Comparison of ENCODE assay signal across 15 cellular contexts in the genomic region with DNA sequence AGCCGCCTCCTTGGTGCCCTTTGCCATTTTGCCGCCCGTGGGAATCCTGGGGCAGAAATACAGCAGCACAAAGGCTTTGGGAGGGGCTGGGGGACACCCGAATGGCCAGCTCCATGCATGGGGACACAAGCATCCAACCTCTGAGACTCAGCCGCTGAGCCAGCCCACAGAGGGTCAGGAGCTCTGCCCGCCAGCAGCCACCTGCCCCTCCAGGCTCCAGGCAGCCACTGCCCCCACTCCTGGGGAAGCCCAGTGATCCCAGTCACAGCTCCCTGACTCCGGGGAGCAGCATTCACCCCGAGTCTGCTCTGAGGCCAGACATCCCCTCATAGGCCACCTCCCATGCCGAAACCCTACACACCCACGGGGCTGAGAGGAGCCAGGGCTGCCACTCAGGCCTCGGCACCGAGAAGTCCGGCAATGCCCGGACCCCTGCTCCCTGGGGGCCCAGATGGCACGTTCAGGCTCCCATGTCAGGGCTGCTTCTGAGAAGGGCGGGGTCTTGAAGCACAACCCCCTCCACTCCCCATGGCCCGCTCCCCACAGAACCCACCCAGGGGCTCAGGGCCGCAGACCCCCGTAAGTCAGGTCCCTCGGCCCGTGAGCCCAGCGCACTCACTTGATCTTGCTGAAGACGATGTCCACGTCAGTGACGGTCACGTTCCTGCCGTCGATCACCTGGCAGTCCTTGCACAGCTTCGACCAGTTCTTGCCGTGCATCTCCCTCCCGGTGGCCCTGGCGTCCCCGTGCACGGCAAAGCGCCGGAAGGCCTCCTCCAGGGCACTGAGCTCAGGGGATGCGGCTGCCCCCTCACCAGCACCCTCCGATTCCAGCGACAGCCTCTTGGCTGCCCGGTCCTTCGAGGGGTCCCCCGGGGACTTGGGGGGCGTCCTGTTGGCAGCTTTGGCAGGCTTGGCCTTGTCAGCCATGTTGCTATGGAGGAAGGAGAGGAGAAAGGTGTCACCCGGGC. TPM values are rescaled to one million over a fixed set of nuclear protein-coding genes. Genes with fewer than 3 reads are reported as not detected.
DNase-seq lines count a peak whose midpoint lies in the region; ATAC-seq and TF ChIP-seq lines count a peak whose summit lies in the region.
"Had no signal": no experiment of that assay in that cellular context is flagged by ENCODE, and none has a peak within 500 bp of the region (broad histone marks: within the 10 kb centered on the region; RNA-seq: fewer than 3 reads in every experiment).

No MANE protein-coding gene starts in this region.

- H3K4me3 ChIP-seq in lower lobe of right lung, result no peak overlapping the region
- H3K4me3 ChIP-seq: lung, SJSA1, skin epidermis had no signal

- H3K9me3 ChIP-seq in lower lobe of right lung, result no peaks in the 10 kb centered on the region
- H3K9me3 ChIP-seq: SJSA1 had no signal

- DNase-seq in activated T-cell treated with anti-CD3 and anti-CD28 coated beads, Interleukin-2, amount 50 U/mL, for 48 hours, result peak; percentile 13 to 16
- no peak for DNase-seq in activated T-cell treated with anti-CD3 and anti-CD28 coated beads, Interleukin-2, amount 50 U/mL, for 72 hours
- no peak for DNase-seq in caudate nucleus (lab: John Stamatoyannopoulos, UW)
- DNase-seq in lower lobe of right lung, result peak; percentile 45
- DNase-seq in type B pancreatic cell (ENCODE audit: extremely low spot score, unreplicated experiment), result peak; percentile 67
- no peak for DNase-seq in stimulated activated effector memory CD8-positive, alpha-beta T cell treated with anti-CD3 and anti-CD28 coated beads, Interleukin-12 subunit alpha, Interleukin-12 subunit beta, amount 100 ng/mL, for 72 hours (ENCODE audit: low spot score in 2 of 2)
- DNase-seq in progenitor cell of endocrine pancreas (ENCODE audit: low spot score, unreplicated experiment), result no peak
- DNase-seq in HFFc6, result no peak
- DNase-seq: hypothalamus; MV-4-11; stimulated activated naive CD4-positive, alpha-beta T cell treated with Interleukin-2 at 50 U/mL for 16 hours had no signal

- H3K4me1 ChIP-seq in lower lobe of right lung, result peaks cover 22% of the 10 kb centered on the region

- intact Hi-C loops in lower lobe of right lung (cut with DNase I), result no loop called here

- no peak overlapping the region for H3K27ac Mint-ChIP-seq in activated T-cell treated with anti-CD3 and anti-CD28 coated beads, Interleukin-2, amount 50 U/mL, for 72 hours
- H3K27ac Mint-ChIP-seq in type B pancreatic cell, result no peak overlapping the region
- no peak overlapping the region for H3K27ac Mint-ChIP-seq in stimulated activated effector memory CD8-positive, alpha-beta T cell treated with anti-CD3 and anti-CD28 coated beads, Interleukin-12 subunit alpha, Interleukin-12 subunit beta, amount 100 ng/mL, for 72 hours
- H3K27ac Mint-ChIP-seq in progenitor cell of endocrine pancreas, result no peak overlapping the region
- no peak overlapping the region for H3K27ac Mint-ChIP-seq in HFFc6

- H3K9me3 Mint-ChIP-seq in activated T-cell treated with anti-CD3 and anti-CD28 coated beads, Interleukin-2, amount 50 U/mL, for 72 hours, result no peaks in the 10 kb centered on the region
- H3K9me3 Mint-ChIP-seq in type B pancreatic cell (no peaks in the 10 kb centered on the region), progenitor cell of endocrine pancreas (ENCODE audit: low read depth) (no peaks in the 10 kb centered on the region), HFFc6 (no peaks in the 10 kb centered on the region)
- no peaks in the 10 kb centered on the region for H3K9me3 Mint-ChIP-seq in stimulated activated effector memory CD8-positive, alpha-beta T cell treated with anti-CD3 and anti-CD28 coated beads, Interleukin-12 subunit alpha, Interleukin-12 subunit beta, amount 100 ng/mL, for 72 hours

- H3K27ac ChIP-seq in caudate nucleus (ENCODE audit: low read depth, low read length) (peak overlapping the region; percentile 36), lower lobe of right lung (no peak overlapping the region)
- H3K27ac ChIP-seq: SJSA1, skin epidermis had no signal

- no peak overlapping the region for H3K4me3 Mint-ChIP-seq in activated T-cell treated with anti-CD3 and anti-CD28 coated beads, Interleukin-2, amount 50 U/mL, for 72 hours
- no peak overlapping the region for H3K4me3 Mint-ChIP-seq in type B pancreatic cell
- no peak overlapping the region for H3K4me3 Mint-ChIP-seq in stimulated activated effector memory CD8-positive, alpha-beta T cell treated with anti-CD3 and anti-CD28 coated beads, Interleukin-12 subunit alpha, Interleukin-12 subunit beta, amount 100 ng/mL, for 72 hours
- H3K4me3 Mint-ChIP-seq in progenitor cell of endocrine pancreas (ENCODE audit: low read depth), result no peak overlapping the region
- H3K4me3 Mint-ChIP-seq in HFFc6, result no peak overlapping the region

- no peaks in the 10 kb centered on the region for H3K36me3 ChIP-seq in lower lobe of right lung
- H3K36me3 ChIP-seq: SJSA1 had no signal

- peaks cover 8% of the 10 kb centered on the region for H3K4me1 Mint-ChIP-seq in activated T-cell treated with anti-CD3 and anti-CD28 coated beads, Interleukin-2, amount 50 U/mL, for 72 hours (ENCODE audit: low read depth)
- H3K4me1 Mint-ChIP-seq in type B pancreatic cell (ENCODE audit: unreplicated experiment) (peaks cover 6% of the 10 kb centered on the region), progenitor cell of endocrine pancreas (ENCODE audit: low read depth) (peaks cover 6% of the 10 kb centered on the region), HFFc6 (ENCODE audit: low read depth) (peaks cover 8% of the 10 kb centered on the region)
- H3K4me1 Mint-ChIP-seq in stimulated activated effector memory CD8-positive, alpha-beta T cell treated with anti-CD3 and anti-CD28 coated beads, Interleukin-12 subunit alpha, Interleukin-12 subunit beta, amount 100 ng/mL, for 72 hours, result peaks cover 15% of the 10 kb centered on the region

- H3K27me3 Mint-ChIP-seq in activated T-cell treated with anti-CD3 and anti-CD28 coated beads, Interleukin-2, amount 50 U/mL, for 72 hours (ENCODE audit: low read depth), result peaks cover 6% of the 10 kb centered on the region
- peaks cover 5% of the 10 kb centered on the region for H3K27me3 Mint-ChIP-seq in type B pancreatic cell
- H3K27me3 Mint-ChIP-seq in progenitor cell of endocrine pancreas, result peaks cover 11% of the 10 kb centered on the region
- H3K27me3 Mint-ChIP-seq in HFFc6 (ENCODE audit: insufficient read depth), result peaks cover 3% of the 10 kb centered on the region

- no peak for TF ChIP-seq CTCF in lower lobe of right lung (IDR thresholded peaks at IDR 0.05)
- no peak for TF ChIP-seq CTCF in type B pancreatic cell (conservative IDR thresholded peaks at IDR 0.05)
- TF ChIP-seq CTCF in progenitor cell of endocrine pancreas (IDR thresholded peaks at IDR 0.05; ENCODE audit: unreplicated experiment), result no peak
- no peak for TF ChIP-seq CTCF in HFFc6 (IDR thresholded peaks at IDR 0.05)

- no peaks in the 10 kb centered on the region for H3K36me3 Mint-ChIP-seq in activated T-cell treated with anti-CD3 and anti-CD28 coated beads, Interleukin-2, amount 50 U/mL, for 72 hours (ENCODE audit: insufficient read depth in 2 of 2)
- H3K36me3 Mint-ChIP-seq in type B pancreatic cell, result no peaks in the 10 kb centered on the region
- peaks cover 13% of the 10 kb centered on the region for H3K36me3 Mint-ChIP-seq in stimulated activated effector memory CD8-positive, alpha-beta T cell treated with anti-CD3 and anti-CD28 coated beads, Interleukin-12 subunit alpha, Interleukin-12 subunit beta, amount 100 ng/mL, for 72 hours
- no peaks in the 10 kb centered on the region for H3K36me3 Mint-ChIP-seq in progenitor cell of endocrine pancreas (ENCODE audit: insufficient read depth)
- H3K36me3 Mint-ChIP-seq in HFFc6 (ENCODE audit: low read depth), result no peaks in the 10 kb centered on the region

- ATAC-seq in activated T-cell treated with anti-CD3 and anti-CD28 coated beads, Interleukin-2, amount 50 U/mL, for 72 hours (replicated peaks in 1 of 2), result no peak
- no peak for ATAC-seq in lower lobe of right lung
- no peak for ATAC-seq in stimulated activated effector memory CD8-positive, alpha-beta T cell treated with anti-CD3 and anti-CD28 coated beads, Interleukin-12 subunit alpha, Interleukin-12 subunit beta, amount 100 ng/mL, for 72 hours
- ATAC-seq: esophagus mucosa had no signal

- H3K27me3 ChIP-seq in lower lobe of right lung (ENCODE audit: low read depth), result no peaks in the 10 kb centered on the region

RNA-seq across cellular contexts. Expression of gene TPPP, which starts 15.7 kb away (rescaled TPM):
- under 1 TPM; 0.29 to 0.32 TPM for total RNA-seq in activated T-cell treated with anti-CD3 and anti-CD28 coated beads, Interleukin-2, amount 50 U/mL, for 72 hours
- total RNA-seq in lower lobe of right lung (16.2 TPM), type B pancreatic cell (ENCODE audit: low replicate concordance) (3.6 and 5.0 TPM in 2 replicates), progenitor cell of endocrine pancreas (2.6 and 2.9 TPM in 2 replicates)
- total RNA-seq in HFFc6 (2021; fragmentation: NEBNext Ultra II Directional; extraction: Animal tissue kit (Norgen Biotek cat#: 25700)), result under 1 TPM; 0.19 to 0.43 (median 0.30) TPM
- total RNA-seq: SJSA1 had no signal

Comparison
In these comparisons a context has a peak if more than half of its experiments do, and no peak if none do; other contexts are left out.
1. DNase-seq: peak in activated T-cell treated with anti-CD3 and anti-CD28 coated beads, Interleukin-2, amount 50 U/mL, for 48 hours (2 of 2), lower lobe of right lung (single experiment) and type B pancreatic cell (single experiment); none in activated T-cell treated with anti-CD3 and anti-CD28 coated beads, Interleukin-2, amount 50 U/mL, for 72 hours (0 of 2), caudate nucleus (0 of 61), stimulated activated effector memory CD8-positive, alpha-beta T cell treated with anti-CD3 and anti-CD28 coated beads, Interleukin-12 subunit alpha, Interleukin-12 subunit beta, amount 100 ng/mL, for 72 hours (0 of 2), progenitor cell of endocrine pancreas (single experiment) and HFFc6 (single experiment).